ENCODE assay signal across 8 cellular contexts in the genomic region with DNA sequence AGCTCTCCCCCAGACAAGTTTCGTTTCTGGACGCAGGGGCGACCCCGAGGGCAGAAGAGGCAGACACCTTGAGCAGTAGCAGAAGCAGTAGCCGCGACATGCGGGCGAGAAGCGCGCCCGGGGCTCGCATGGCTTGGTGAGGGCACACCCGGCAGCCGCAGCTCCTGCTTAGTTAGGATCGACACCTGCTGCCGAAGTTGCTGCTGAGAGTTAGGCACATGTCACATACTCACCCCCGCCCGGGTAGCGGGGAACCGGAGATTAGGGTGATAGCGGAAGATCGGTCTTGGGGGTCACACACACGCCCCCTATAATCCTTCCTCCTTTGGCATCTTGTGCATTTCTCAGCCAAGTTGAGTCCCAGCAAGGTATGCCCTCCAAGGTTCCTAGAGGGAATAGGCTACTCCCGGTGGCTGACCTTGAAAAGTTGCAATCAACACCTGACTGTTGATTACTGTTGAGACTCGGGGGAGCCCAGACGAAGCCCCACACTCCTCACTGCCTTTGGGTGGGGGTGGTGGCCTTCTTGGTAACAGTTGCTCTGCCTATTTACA. TPM values are rescaled to one million over a fixed set of nuclear protein-coding genes. Genes with fewer than 3 reads are reported as not detected.
DNase-seq lines count a peak whose midpoint lies in the region; ATAC-seq and TF ChIP-seq lines count a peak whose summit lies in the region.

No MANE protein-coding gene starts in this region.

- no peaks in the 10 kb centered on the region for H3K79me2 ChIP-seq in parathyroid adenoma

- ATAC-seq in GM19025 (IDR thresholded peaks at IDR 0.05; ENCODE audit: low read depth, unreplicated experiment), result peak; percentile 44
- peak; percentile 45 for ATAC-seq in HG03460 (IDR thresholded peaks at IDR 0.05; ENCODE audit: unreplicated experiment)
- ATAC-seq in activated T-cell treated with anti-CD3 and anti-CD28 coated beads, Interleukin-2, amount 50 U/mL, for 4 hours, result peak; percentile 55 to 65
- no peak for ATAC-seq in HG02610 (IDR thresholded peaks at IDR 0.05; ENCODE audit: unreplicated experiment)

- no peaks in the 10 kb centered on the region for H3K36me3 Mint-ChIP-seq in activated T-cell treated with anti-CD3 and anti-CD28 coated beads, Interleukin-2, amount 50 U/mL, for 4 hours (ENCODE audit: insufficient read depth)

- H2AFZ ChIP-seq in parathyroid adenoma, result peak overlapping the region; percentile 84

- no peaks in the 10 kb centered on the region for H3K9me3 ChIP-seq in parathyroid adenoma (ENCODE audit: control insufficient read depth, low read length)

- CTCF ChIA-PET in AG04449 (lab: Yijun Ruan, JAX), result interaction anchor here (0.8 to 2.4 kb wide), 3 partner anchors 19 to 610 kb away, joined by 3 to 13 read pairs (median 11); no protein-coding TSS in a partner anchor

- H3K9me3 Mint-ChIP-seq in activated T-cell treated with anti-CD3 and anti-CD28 coated beads, Interleukin-2, amount 50 U/mL, for 4 hours, result no peaks in the 10 kb centered on the region

- H3K27me3 Mint-ChIP-seq in activated T-cell treated with anti-CD3 and anti-CD28 coated beads, Interleukin-2, amount 50 U/mL, for 4 hours (ENCODE audit: low read depth), result peaks cover 51% of the 10 kb centered on the region

- no peaks in the 10 kb centered on the region for H3K36me3 ChIP-seq in parathyroid adenoma (ENCODE audit: control insufficient read depth, insufficient read depth, low read length)

- H3K4me3 ChIP-seq in AG04449 (ENCODE audit: low read depth, low read length) (peak overlapping the region; percentile 46), parathyroid adenoma (ENCODE audit: low read depth, low read length) (peak overlapping the region; percentile 49)

- peaks cover 18% of the 10 kb centered on the region for H3K4me1 Mint-ChIP-seq in activated T-cell treated with anti-CD3 and anti-CD28 coated beads, Interleukin-2, amount 50 U/mL, for 4 hours (ENCODE audit: low read depth)

- DNase-seq in AG04449 (ENCODE audit: low read depth, low spot score) (no peak), germinal center (ENCODE audit: low spot score) (peak; percentile 50)
- no peak for DNase-seq in activated T-cell treated with anti-CD3 and anti-CD28 coated beads, Interleukin-2, amount 50 U/mL, for 4 hours
- DNase-seq in stimulated activated naive CD4-positive, alpha-beta T cell treated with Interleukin-2 at 50 U/mL for 16 hours (lab: John Stamatoyannopoulos, UW), result no peak

- peak overlapping the region; percentile 77 for H3K4me3 Mint-ChIP-seq in activated T-cell treated with anti-CD3 and anti-CD28 coated beads, Interleukin-2, amount 50 U/mL, for 4 hours

- no peak overlapping the region for H3K27ac ChIP-seq in parathyroid adenoma

- POLR2A ChIA-PET in AG04449 (lab: Yijun Ruan, JAX), result no interaction called here

- no peaks in the 10 kb centered on the region for H3K27me3 ChIP-seq in parathyroid adenoma (ENCODE audit: control insufficient read depth, insufficient read depth, low read length)

- TF ChIP-seq CTCF in AG04449 (IDR thresholded peaks at IDR 0.05; ENCODE audit: insufficient read depth, low read length, missing control alignments) (no peak), parathyroid adenoma (IDR thresholded peaks at IDR 0.05) (no peak)

- H3K9ac ChIP-seq in parathyroid adenoma, result no peak overlapping the region

- H3K4me1 ChIP-seq in parathyroid adenoma, result no peaks in the 10 kb centered on the region

- peak overlapping the region; percentile 71 for H3K4me2 ChIP-seq in parathyroid adenoma (ENCODE audit: low read length)

RNA-seq across cellular contexts. Expression of gene GPR37, which starts 0.7 kb away (rescaled TPM):
- not detected for total RNA-seq in activated T-cell treated with anti-CD3 and anti-CD28 coated beads, Interleukin-2, amount 50 U/mL, for 4 hours
